8 cellular contexts compared by ENCODE assay signal in genomic region chr16:16073884-16074781, GRCh38.
DNase-seq lines count a peak whose midpoint lies in the region; FAIRE-seq and TF ChIP-seq lines count a peak whose summit lies in the region.

No MANE protein-coding gene starts in this region.

- peak overlapping the region; percentile 82; the same call in 1 of the 2 replicates for H2BK5ac ChIP-seq in H1 (ENCODE audit: low read depth, low read length)

- peak overlapping the region in 2 of 7 donors; percentile 2 to 32 for H3K4me3 Mint-ChIP-seq in CD8-positive, alpha-beta memory T cell
- H3K4me3 Mint-ChIP-seq in nephron progenitor cell, result peak overlapping the region; percentile 41

- TF ChIP-seq CTCF in Loucy (conservative IDR thresholded peaks at IDR 0.05; ENCODE audit: low read length), result 0 out of 2 replicates have a peak, but pooled peaks have one; percentile 19
- no peak for TF ChIP-seq CTCF in H1 (IDR thresholded peaks at IDR 0.05; ENCODE audit: control extremely low read depth in 1 of 3, insufficient read depth in 1 of 3, low read depth in 1 of 3, low read length in 3 of 3)
- no peak for TF ChIP-seq CTCF in nephron progenitor cell (IDR thresholded peaks at IDR 0.05)

- no peak overlapping the region for H2AFZ ChIP-seq in Loucy (ENCODE audit: low read length)
- H2AFZ ChIP-seq in H1 (ENCODE audit: low read length), result no peak overlapping the region

- H4K5ac ChIP-seq in H1 (ENCODE audit: insufficient read length, low read depth, low read length), result no peak overlapping the region

- no peak overlapping the region for H3K18ac ChIP-seq in H1 (ENCODE audit: extremely low read depth, low read length)

- no peaks in the 10 kb centered on the region for H3K27me3 Mint-ChIP-seq in CD8-positive, alpha-beta memory T cell
- peaks cover 4% of the 10 kb centered on the region for H3K27me3 Mint-ChIP-seq in nephron progenitor cell (ENCODE audit: low read depth, poor library complexity)

- H3K9ac ChIP-seq in Loucy (ENCODE audit: low read depth, low read length, poor library complexity, severe bottlenecking), result peak overlapping the region; percentile 69
- no peak overlapping the region for H3K9ac ChIP-seq in H1 (replicated peaks in 1 of 4; ENCODE audit: extremely low read depth in 1 of 4, low read depth in 3 of 4, low read length in 3 of 4)

- no peaks in the 10 kb centered on the region for H3K27me3 ChIP-seq in CD8-positive, alpha-beta memory T cell (ENCODE audit: insufficient read depth, low read length, poor library complexity, severe bottlenecking)
- H3K27me3 ChIP-seq in Loucy (ENCODE audit: insufficient read depth, low read length, poor library complexity, severe bottlenecking) (no peaks in the 10 kb centered on the region), H1 (replicated peaks in 1 of 4; ENCODE audit: control insufficient read depth in 3 of 4, extremely low read depth in 1 of 4, insufficient read depth in 3 of 4, low read length in 3 of 4) (no peaks in the 10 kb centered on the region)

- 0 out of 4 replicates have a peak, but pooled peaks of 1 of the 2 experiments have one; percentile 2 for TF ChIP-seq RAD21 in H1 (IDR thresholded peaks at IDR 0.05 in 1 of 2, conservative IDR thresholded peaks at IDR 0.05 in 1 of 2; ENCODE audit: low read depth in 2 of 2, low read length in 2 of 2)

- H3K4me2 ChIP-seq in Loucy (ENCODE audit: low read depth, low read length, poor library complexity, severe bottlenecking) (peak overlapping the region; percentile 72), H1 (ENCODE audit: insufficient read depth in 1 of 2, low read depth in 2 of 2, low read length in 2 of 2) (no peak overlapping the region)

- no peak for DNase-seq in CD8-positive, alpha-beta memory T cell
- DNase-seq in H1 (ENCODE audit: low read depth in 1 of 2, low spot score in 2 of 2), result peak; percentile 13 to 56
- DNase-seq in nephron progenitor cell, result peak; percentile 56
- DNase-seq in stimulated activated CD4-positive, alpha-beta T cell treated with anti-CD3 and anti-CD28 coated beads, Interleukin-2, amount 100 ng/mL, for 48 hours, result no peak
- no peak for DNase-seq in cerebellar nuclear complex (lab: John Stamatoyannopoulos, UW)
- no peak for DNase-seq in globus pallidus (ENCODE audit: low spot score)
- no peak for DNase-seq in activated CD4-positive, alpha-beta T cell treated with anti-CD3 and anti-CD28 coated beads for 1 hour

- H2BK15ac ChIP-seq in H1 (ENCODE audit: low read length), result no peak overlapping the region

- H3K9me3 ChIP-seq in CD8-positive, alpha-beta memory T cell (ENCODE audit: low read length), result no peaks in the 10 kb centered on the region
- H3K9me3 ChIP-seq in Loucy (ENCODE audit: insufficient read depth, low read depth, low read length) (no peaks in the 10 kb centered on the region), H1 (ENCODE audit: insufficient read depth in 2 of 2, low read depth in 1 of 2, low read length in 1 of 2) (no peaks in the 10 kb centered on the region)

- H3K79me2 ChIP-seq in Loucy (ENCODE audit: insufficient read depth, low read length), result peaks cover 15% of the 10 kb centered on the region; the same call in 1 of the 2 replicates
- no peaks in the 10 kb centered on the region for H3K79me2 ChIP-seq in H1 (ENCODE audit: control insufficient read depth in 1 of 2, insufficient read depth in 2 of 2, low read length in 2 of 2)

- H4K91ac ChIP-seq in H1 (replicated peaks; ENCODE audit: insufficient read length, low read length), result no peak overlapping the region

- H2BK20ac ChIP-seq in H1 (ENCODE audit: low read length), result no peak overlapping the region

- no peaks in the 10 kb centered on the region for H3K4me1 ChIP-seq in CD8-positive, alpha-beta memory T cell (ENCODE audit: insufficient read depth, low read length)
- peaks cover 45% of the 10 kb centered on the region for H3K4me1 ChIP-seq in Loucy (ENCODE audit: insufficient read depth, low read length, poor library complexity, severe bottlenecking)
- peaks cover 0 to 4% (median 3%) of the 10 kb centered on the region in 4 experiments; a peak in 4 of 7 replicates for H3K4me1 ChIP-seq in H1 (replicated peaks in 1 of 4; ENCODE audit: control insufficient read depth in 3 of 4, insufficient read depth in 4 of 4, low read length in 3 of 4)

- H2BK120ac ChIP-seq in H1 (replicated peaks; ENCODE audit: low read depth, low read length), result no peak overlapping the region

- H4K8ac ChIP-seq in H1 (ENCODE audit: extremely low read depth, insufficient read depth, low read length), result no peak overlapping the region

- no peak for TF ChIP-seq POLR2A in H1 (IDR thresholded peaks at IDR 0.05; ENCODE audit: control extremely low read depth in 1 of 2, low read depth in 2 of 2, low read length in 2 of 2)

- H3K27ac ChIP-seq in CD8-positive, alpha-beta memory T cell (ENCODE audit: low read depth, low read length), result peak overlapping the region; percentile 16
- no peak overlapping the region; the same call in 1 of the 2 replicates for H3K27ac ChIP-seq in H1 (ENCODE audit: low read depth, low read length)

- no peaks in the 10 kb centered on the region for H3F3A ChIP-seq in Loucy (ENCODE audit: low read depth)

- H4K20me1 ChIP-seq in Loucy (ENCODE audit: insufficient read depth, low read length, poor library complexity, severe bottlenecking) (no peaks in the 10 kb centered on the region), H1 (replicated peaks in 1 of 2; ENCODE audit: control insufficient read depth in 1 of 2, insufficient read depth in 2 of 2, low read length in 2 of 2) (peaks cover 5 to 6% of the 10 kb centered on the region in 2 experiments)

- H3K4ac ChIP-seq in H1 (replicated peaks; ENCODE audit: insufficient read length, low read depth, low read length), result no peak overlapping the region

- no peaks in the 10 kb centered on the region for H3K9me2 ChIP-seq in Loucy (replicated peaks; ENCODE audit: low read depth, low read length)

- POLR2A ChIA-PET in CD8-positive, alpha-beta memory T cell (lab: Charles Lee), result no interaction called here
- POLR2A ChIA-PET in H1 (lab: Charles Lee; ENCODE audit: partially characterized antibody), result interaction anchor here (0.6 to 1.4 kb wide), 2 partner anchors 83 to 196 kb away, joined by 3 read pairs; no protein-coding TSS in a partner anchor

- H3K4me1 Mint-ChIP-seq in CD8-positive, alpha-beta memory T cell, result peaks cover 4 to 12% (median 10%) of the 10 kb centered on the region in 3 donors
- H3K4me1 Mint-ChIP-seq in nephron progenitor cell, result peaks cover 22% of the 10 kb centered on the region

- H3K23me2 ChIP-seq in H1 (ENCODE audit: low read depth, low read length), result no peaks in the 10 kb centered on the region

- FAIRE-seq in H1 (lab: Jason Lieb, UNC), result no peak

- no peak overlapping the region for H3K23ac ChIP-seq in H1 (ENCODE audit: insufficient read length)

- H3K79me1 ChIP-seq in H1 (ENCODE audit: low read depth, low read length), result no peaks in the 10 kb centered on the region; the same call in 1 of the 2 replicates

- H3K56ac ChIP-seq in H1 (replicated peaks; ENCODE audit: insufficient read length, low read depth, low read length), result no peak overlapping the region

- peaks cover 0 to 86% (median 23%) of the 10 kb centered on the region in 3 donors for H3K36me3 Mint-ChIP-seq in CD8-positive, alpha-beta memory T cell
- peaks cover 39% of the 10 kb centered on the region for H3K36me3 Mint-ChIP-seq in nephron progenitor cell (ENCODE audit: low read depth)

- no peak overlapping the region for H3K4me3 ChIP-seq in CD8-positive, alpha-beta memory T cell (ENCODE audit: low read length)
- H3K4me3 ChIP-seq in Loucy (ENCODE audit: low read length, poor library complexity, severe bottlenecking) (peak overlapping the region; percentile 44), H1 (ENCODE audit: extremely low read depth in 1 of 4, insufficient read depth in 2 of 4, low read depth in 3 of 4, low read length in 4 of 4) (no peak overlapping the region)

- 76% methylated on average over 19 of the region's 19 CpGs; no CpG with 5 or more reads in 1 of the 2 experiments for WGBS in H1 (ENCODE audit: extremely low coverage in 1 of 2, insufficient coverage in 1 of 2, insufficient read length in 1 of 2, insufficient replicate concordance in 2 of 2, low coverage in 1 of 2, low lambda C conversion rate in 2 of 2, missing lambda C conversion rate in 1 of 2), 2 experiments

- TF ChIP-seq EP300 in H1 (IDR thresholded peaks at IDR 0.05; ENCODE audit: borderline replicate concordance in 1 of 2, low read depth in 2 of 2, low read length in 2 of 2), result no peak

- H2AK5ac ChIP-seq in H1 (ENCODE audit: low read depth, low read length), result peak overlapping the region; percentile 60; the same call in 1 of the 2 replicates

- H3K36me3 ChIP-seq in CD8-positive, alpha-beta memory T cell (ENCODE audit: insufficient read depth, low read length), result peaks cover 20% of the 10 kb centered on the region
- H3K36me3 ChIP-seq in Loucy (ENCODE audit: insufficient read depth, low read length) (peaks cover 51% of the 10 kb centered on the region; the same call in 1 of the 2 replicates), H1 (ENCODE audit: control insufficient read depth in 2 of 4, insufficient read depth in 4 of 4, low read length in 3 of 4) (peaks cover 15 to 39% (median 34%) of the 10 kb centered on the region in 4 experiments)

- no peaks in the 10 kb centered on the region for H3K9me3 Mint-ChIP-seq in CD8-positive, alpha-beta memory T cell
- H3K9me3 Mint-ChIP-seq in nephron progenitor cell, result no peaks in the 10 kb centered on the region

- H3K14ac ChIP-seq in H1 (ENCODE audit: insufficient read length), result no peak overlapping the region

- H2BK12ac ChIP-seq in H1 (ENCODE audit: low read depth, low read length), result no peak overlapping the region

- peak overlapping the region; percentile 21 to 90 (median 80) for H3K27ac Mint-ChIP-seq in CD8-positive, alpha-beta memory T cell
- peak overlapping the region; percentile 98 for H3K27ac Mint-ChIP-seq in nephron progenitor cell

- CTCF ChIA-PET in CD8-positive, alpha-beta memory T cell (lab: Charles Lee), result interaction anchor here (0.7 to 1.4 kb wide), 2 partner anchors 14 to 53 kb away, joined by 3 read pairs; no protein-coding TSS in a partner anchor
- CTCF ChIA-PET in H1 (lab: Charles Lee; ENCODE audit: partially characterized antibody), result interaction anchor here (0.9 to 1.6 kb wide), 5 partner anchors 12 to 199 kb away, joined by 3 to 8 read pairs (median 4); no protein-coding TSS in a partner anchor

TF ChIP-seq in H1, 55 proteins besides CTCF, POLR2A, EP300 and RAD21 (continues in another document):
- no peak for TF ChIP-seq KDM4A (IDR thresholded peaks at IDR 0.05; ENCODE audit: low read depth, low read length, severe bottlenecking)
- no peak for TF ChIP-seq KDM1A (IDR thresholded peaks at IDR 0.05; ENCODE audit: borderline replicate concordance, low read length)
- no peak for TF ChIP-seq RXRA (IDR thresholded peaks at IDR 0.05; ENCODE audit: insufficient read depth, low read depth, low read length)
- no peak for TF ChIP-seq EZH2 (IDR thresholded peaks at IDR 0.05; ENCODE audit: low read depth, low read length, severe bottlenecking)
- TF ChIP-seq CEBPB (IDR thresholded peaks at IDR 0.05; ENCODE audit: low read depth, low read length), result no peak
- no peak for TF ChIP-seq FOSL1 (IDR thresholded peaks at IDR 0.05; ENCODE audit: insufficient read depth, low read depth, low read length)
- no peak for TF ChIP-seq SIX5 (IDR thresholded peaks at IDR 0.05; ENCODE audit: low read depth, low read length)
- TF ChIP-seq CREB1 (IDR thresholded peaks at IDR 0.05), result 0 out of 2 replicates have a peak, but pooled peaks have one; percentile 13
- no peak for TF ChIP-seq SIRT6 (IDR thresholded peaks at IDR 0.05; ENCODE audit: low read length)

Comparison
In these comparisons a context has a peak if more than half of its experiments do, and no peak if none do; other contexts are left out.
1. DNase-seq: peak in H1 (2 of 2) and nephron progenitor cell (single experiment); none in CD8-positive, alpha-beta memory T cell (0 of 5), stimulated activated CD4-positive, alpha-beta T cell treated with anti-CD3 and anti-CD28 coated beads, Interleukin-2, amount 100 ng/mL, for 48 hours (0 of 2), cerebellar nuclear complex (0 of 2), globus pallidus (single experiment) and activated CD4-positive, alpha-beta T cell treated with anti-CD3 and anti-CD28 coated beads for 1 hour (single experiment).